ENCODE assay signal across 24 cellular contexts in genomic region chr4:143017210-143017609, GRCh38.
"Had no signal": no experiment of that assay in that cellular context is flagged by ENCODE, and none has a peak within 500 bp of the region (broad histone marks: within the 10 kb centered on the region; RNA-seq: fewer than 3 reads in every experiment).

No MANE protein-coding gene starts in this region.

- H3K36me3 ChIP-seq: left ventricle myocardium inferior, pancreas, prostate gland, spleen, suprapubic skin, thoracic aorta, tibial artery, upper lobe of right lung had no signal

- H3K36me3 Mint-ChIP-seq: mesothelial cell of epicardium; naive thymus-derived CD4-positive, alpha-beta T cell; natural killer cell treated with Interleukin-12 subunit alpha and Interleukin-12 subunit beta and Interleukin-15 and Interleukin-18, amount 100 ng/mL, for 72 hours; stimulated activated effector memory CD8-positive, alpha-beta T cell treated with anti-CD3 and anti-CD28 coated beads, Interleukin-12 subunit alpha, Interleukin-12 subunit beta, amount 100 ng/mL, for 72 hours had no signal

- H3K27me3 ChIP-seq: hepatocyte, pancreas, spleen, suprapubic skin, tibial artery, upper lobe of right lung had no signal

- H3K9me3 Mint-ChIP-seq: natural killer cell treated with Interleukin-12 subunit alpha and Interleukin-12 subunit beta and Interleukin-15 and Interleukin-18, amount 100 ng/mL, for 72 hours; stimulated activated effector memory CD8-positive, alpha-beta T cell treated with anti-CD3 and anti-CD28 coated beads, Interleukin-12 subunit alpha, Interleukin-12 subunit beta, amount 100 ng/mL, for 72 hours had no signal

- H3K27ac ChIP-seq: hepatocyte, left ventricle myocardium inferior, pancreas, prostate gland, skin epidermis, spleen, suprapubic skin, thoracic aorta, tibial artery, upper lobe of right lung had no signal

- H3K4me1 Mint-ChIP-seq: mesothelial cell of epicardium; stimulated activated effector memory CD8-positive, alpha-beta T cell treated with anti-CD3 and anti-CD28 coated beads, Interleukin-12 subunit alpha, Interleukin-12 subunit beta, amount 100 ng/mL, for 72 hours had no signal

- H3K27me3 Mint-ChIP-seq: natural killer cell treated with Interleukin-12 subunit alpha and Interleukin-12 subunit beta and Interleukin-15 and Interleukin-18, amount 100 ng/mL, for 72 hours had no signal

- H3K27ac Mint-ChIP-seq: mesothelial cell of epicardium; naive thymus-derived CD4-positive, alpha-beta T cell; natural killer cell treated with Interleukin-12 subunit alpha and Interleukin-12 subunit beta and Interleukin-15 and Interleukin-18, amount 100 ng/mL, for 72 hours; stimulated activated effector memory CD8-positive, alpha-beta T cell treated with anti-CD3 and anti-CD28 coated beads, Interleukin-12 subunit alpha, Interleukin-12 subunit beta, amount 100 ng/mL, for 72 hours; stimulated activated naive CD8-positive, alpha-beta T cell treated with anti-CD3 and anti-CD28 coated beads, Interleukin-15, Interleukin-2, amounts not matched to agents 100 ng/mL and 50 ng/mL, for 24 hours had no signal

- H3K4me2 ChIP-seq: hepatocyte had no signal

- H2AFZ ChIP-seq: hepatocyte had no signal

- H3K9me3 ChIP-seq: pancreas, prostate gland, thoracic aorta, upper lobe of right lung had no signal

- H3K4me1 ChIP-seq: left ventricle myocardium inferior, pancreas, prostate gland, suprapubic skin, tibial artery, upper lobe of right lung had no signal

- DNase-seq: islet precursor cell; left ventricle myocardium inferior; mesendoderm; naive thymus-derived CD4-positive, alpha-beta T cell; pancreas; posterior cingulate gyrus; retina; right cardiac atrium; spleen; stimulated activated CD4-positive, alpha-beta T cell treated with anti-CD3 and anti-CD28 coated beads, Interleukin-4, amount 100 ng/mL, for 24 hours; tibial artery; trophoblast cell; upper lobe of right lung had no signal

- H3K4me3 Mint-ChIP-seq: mesothelial cell of epicardium; naive thymus-derived CD4-positive, alpha-beta T cell; natural killer cell treated with Interleukin-12 subunit alpha and Interleukin-12 subunit beta and Interleukin-15 and Interleukin-18, amount 100 ng/mL, for 72 hours; stimulated activated effector memory CD8-positive, alpha-beta T cell treated with anti-CD3 and anti-CD28 coated beads, Interleukin-12 subunit alpha, Interleukin-12 subunit beta, amount 100 ng/mL, for 72 hours; stimulated activated naive CD8-positive, alpha-beta T cell treated with anti-CD3 and anti-CD28 coated beads, Interleukin-15, Interleukin-2, amounts not matched to agents 100 ng/mL and 50 ng/mL, for 24 hours had no signal

- H3K79me2 ChIP-seq: hepatocyte had no signal

- H3K4me3 ChIP-seq: hepatocyte, left ventricle myocardium inferior, lung, pancreas, prostate gland, skin epidermis, spleen, suprapubic skin, thoracic aorta, tibial artery, upper lobe of right lung had no signal

- ATAC-seq: naive thymus-derived CD4-positive, alpha-beta T cell; natural killer cell treated with Interleukin-12 subunit alpha and Interleukin-12 subunit beta and Interleukin-15 and Interleukin-18, amount 100 ng/mL, for 72 hours; pancreas; right cardiac atrium; sciatic nerve; stimulated activated effector memory CD8-positive, alpha-beta T cell treated with anti-CD3 and anti-CD28 coated beads, Interleukin-12 subunit alpha, Interleukin-12 subunit beta, amount 100 ng/mL, for 72 hours; upper lobe of right lung had no signal
